Comparison of ENCODE assay signal across 1 cellular context in the genomic region with DNA sequence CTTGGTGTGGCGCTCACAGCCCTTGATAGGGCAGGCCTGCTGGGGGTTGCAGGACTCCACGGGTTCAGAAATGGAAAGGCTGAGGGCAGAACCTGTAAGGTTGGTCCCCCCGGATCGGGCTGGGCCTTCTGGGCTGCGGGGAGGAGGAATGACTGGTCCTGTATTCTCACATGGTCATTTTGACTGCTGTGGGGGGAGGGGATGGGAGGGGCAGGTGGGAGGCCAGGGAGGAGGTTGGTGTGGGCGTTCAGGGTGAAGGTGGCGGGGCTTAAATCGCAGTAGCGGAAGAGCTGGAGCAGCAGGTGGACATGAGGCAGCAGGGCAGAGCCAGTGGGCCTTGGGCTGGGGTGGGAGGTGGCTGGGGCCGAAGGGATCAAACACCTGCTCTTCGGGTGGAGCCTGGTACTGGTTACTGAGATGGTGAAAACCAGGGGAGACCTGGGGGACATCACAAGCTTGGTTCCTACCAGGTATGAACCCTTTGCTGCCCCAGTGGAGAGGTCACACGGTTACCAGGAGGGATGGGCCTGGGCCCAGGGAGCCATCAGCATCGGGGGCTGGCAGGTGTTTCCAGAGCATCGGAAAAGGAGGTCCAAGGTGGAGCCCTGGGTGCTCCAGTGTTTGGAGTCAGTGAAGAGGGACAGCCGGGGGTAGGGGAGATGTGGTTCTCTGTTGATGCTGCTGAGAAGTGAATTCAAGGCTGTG.
TF ChIP-seq lines count a peak whose summit lies in the region.

No MANE protein-coding gene starts in this region.

TF ChIP-seq in IMR-90, 13 proteins besides CTCF, POLR2A, EP300 and RAD21:
- TF ChIP-seq MAFK (IDR thresholded peaks at IDR 0.05; ENCODE audit: low read depth, low read length) (no peak), MAZ (IDR thresholded peaks at IDR 0.05; ENCODE audit: borderline replicate concordance, low read depth, low read length) (no peak), NFE2L2 (IDR thresholded peaks at IDR 0.05; ENCODE audit: low read depth, low read length) (no peak), MXI1 (IDR thresholded peaks at IDR 0.05; ENCODE audit: borderline replicate concordance, low read depth, low read length) (no peak), CHD1 (IDR thresholded peaks at IDR 0.05; ENCODE audit: low read depth, low read length) (no peak), SMC3 (IDR thresholded peaks at IDR 0.05; ENCODE audit: low read depth, low read length) (no peak), FOS (IDR thresholded peaks at IDR 0.05; ENCODE audit: low read depth, low read length) (no peak), RCOR1 (IDR thresholded peaks at IDR 0.05; ENCODE audit: insufficient replicate concordance, low read length) (no peak), CEBPB (IDR thresholded peaks at IDR 0.05; ENCODE audit: low read depth, low read length) (no peak), BHLHE40 (IDR thresholded peaks at IDR 0.05; ENCODE audit: low read depth, low read length) (no peak), RFX5 (IDR thresholded peaks at IDR 0.05; ENCODE audit: low read depth, low read length) (no peak)
- TF ChIP-seq, protein P1, sequence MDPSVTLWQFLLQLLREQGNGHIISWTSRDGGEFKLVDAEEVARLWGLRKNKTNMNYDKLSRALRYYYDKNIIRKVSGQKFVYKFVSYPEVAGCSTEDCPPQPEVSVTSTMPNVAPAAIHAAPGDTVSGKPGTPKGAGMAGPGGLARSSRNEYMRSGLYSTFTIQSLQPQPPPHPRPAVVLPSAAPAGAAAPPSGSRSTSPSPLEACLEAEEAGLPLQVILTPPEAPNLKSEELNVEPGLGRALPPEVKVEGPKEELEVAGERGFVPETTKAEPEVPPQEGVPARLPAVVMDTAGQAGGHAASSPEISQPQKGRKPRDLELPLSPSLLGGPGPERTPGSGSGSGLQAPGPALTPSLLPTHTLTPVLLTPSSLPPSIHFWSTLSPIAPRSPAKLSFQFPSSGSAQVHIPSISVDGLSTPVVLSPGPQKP (IDR thresholded peaks at IDR 0.05; ENCODE audit: borderline replicate concordance, low read depth, low read length): no peak
- TF ChIP-seq, protein P2, sequence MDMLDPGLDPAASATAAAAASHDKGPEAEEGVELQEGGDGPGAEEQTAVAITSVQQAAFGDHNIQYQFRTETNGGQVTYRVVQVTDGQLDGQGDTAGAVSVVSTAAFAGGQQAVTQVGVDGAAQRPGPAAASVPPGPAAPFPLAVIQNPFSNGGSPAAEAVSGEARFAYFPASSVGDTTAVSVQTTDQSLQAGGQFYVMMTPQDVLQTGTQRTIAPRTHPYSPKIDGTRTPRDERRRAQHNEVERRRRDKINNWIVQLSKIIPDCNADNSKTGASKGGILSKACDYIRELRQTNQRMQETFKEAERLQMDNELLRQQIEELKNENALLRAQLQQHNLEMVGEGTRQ (IDR thresholded peaks at IDR 0.05; ENCODE audit: low read depth, low read length): no peak
